ENCODE assay signal across 8 cellular contexts in the genomic region with DNA sequence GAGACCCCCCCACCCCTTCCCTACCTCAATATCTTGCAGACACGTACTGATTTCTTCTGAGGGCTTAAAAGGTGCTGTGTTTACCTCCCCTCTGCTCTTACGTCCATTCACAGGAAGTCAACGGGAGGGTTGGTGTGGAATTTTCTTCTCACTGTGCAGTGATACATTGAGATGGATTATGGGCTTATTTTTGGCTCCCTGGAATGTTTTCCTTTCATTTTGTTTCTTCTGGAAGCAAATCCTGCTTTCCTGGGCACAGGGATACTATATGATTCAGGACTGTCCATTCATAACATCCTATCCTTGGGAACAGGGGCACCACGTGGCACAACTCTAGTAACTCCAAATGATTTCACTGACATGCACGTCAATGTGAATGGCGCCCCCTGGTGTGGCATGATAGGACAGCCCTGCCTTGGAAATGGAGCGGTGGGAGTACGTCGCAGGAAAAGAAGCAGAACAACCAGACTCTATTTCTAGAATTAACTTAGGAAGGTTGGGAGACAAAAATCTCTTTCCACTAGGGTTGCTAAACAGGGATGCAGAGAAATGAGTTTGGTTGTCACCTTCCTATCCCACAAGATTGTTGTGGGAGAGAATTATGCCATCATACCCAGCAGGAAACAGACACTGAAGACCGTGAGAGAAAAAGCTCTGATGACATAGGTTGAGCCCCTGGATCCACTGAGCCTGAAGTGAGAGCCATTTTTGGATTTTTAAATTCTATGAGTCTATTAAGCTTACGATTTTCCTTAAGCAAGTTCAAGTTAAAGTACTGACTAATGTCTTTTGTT.
DNase-seq lines count a peak whose midpoint lies in the region; ATAC-seq and TF ChIP-seq lines count a peak whose summit lies in the region.

No MANE protein-coding gene starts in this region.

- no peaks in the 10 kb centered on the region for H3K36me3 Mint-ChIP-seq in brain

- no peak overlapping the region for H3K27ac ChIP-seq in 22Rv1

- peak overlapping the region in 1 of 5 experiments; percentile 3 for H3K27ac Mint-ChIP-seq in brain

- H3K27me3 Mint-ChIP-seq in brain, result peaks cover 30% of the 10 kb centered on the region

- TF ChIP-seq CTCF in 22Rv1 (IDR thresholded peaks at IDR 0.05), result peak; percentile 90
- TF ChIP-seq CTCF in GM12875 (IDR thresholded peaks at IDR 0.05; ENCODE audit: borderline replicate concordance, insufficient read depth, low read depth, low read length), result peak; percentile 82
- peak; percentile 49 to 68 for TF ChIP-seq CTCF in brain (conservative IDR thresholded peaks at IDR 0.05)

- peak; percentile 73 for DNase-seq in NAMALWA (ENCODE audit: low spot score)
- peak; percentile 52 for DNase-seq in T-helper 9 cell
- DNase-seq in inferior parietal cortex (ENCODE audit: extremely low spot score), result peak; percentile 57
- peak; percentile 12 to 49 (median 36) for DNase-seq in stimulated activated CD4-positive, alpha-beta T cell treated with anti-CD3 and anti-CD28 coated beads, Interleukin-1b, Interleukin-23, amount 100 ng/mL, for 24 hours (ENCODE audit: low read depth in 4 of 4, low spot score in 1 of 4)

- ATAC-seq in HG03565 (IDR thresholded peaks at IDR 0.05; ENCODE audit: unreplicated experiment), result no peak

- H3K4me3 ChIP-seq in GM12875 (ENCODE audit: low read depth, low read length), result no peak overlapping the region

- H3K9me3 Mint-ChIP-seq in brain, result no peaks in the 10 kb centered on the region

- H3K4me3 Mint-ChIP-seq in brain, result no peak overlapping the region

- H3K4me1 Mint-ChIP-seq in brain, result no peaks in the 10 kb centered on the region
